Comparison of ENCODE assay signal across 10 cellular contexts in genomic region chr1:197358959-197359358, GRCh38.
"Had no signal": no experiment of that assay in that cellular context is flagged by ENCODE, and none has a peak within 500 bp of the region (broad histone marks: within the 10 kb centered on the region; RNA-seq: fewer than 3 reads in every experiment).

No MANE protein-coding gene starts in this region.

- H3K4me2 ChIP-seq: GM23338 had no signal

- H3K4me3 ChIP-seq: GM23248, GM23338, HAP-1 had no signal

- H3K27ac ChIP-seq: GM23248 had no signal

- H2AFZ ChIP-seq: GM23338 had no signal

- H3K4me1 ChIP-seq: HAP-1 had no signal

- DNase-seq: GM23248, GOT3, H7, H9, HCEC 1CT, HFFc6 had no signal

- H3K36me3 ChIP-seq: HAP-1 had no signal

- FAIRE-seq: H1 had no signal

- ATAC-seq: GM23338, HCT116 had no signal

- H3K9ac ChIP-seq: GM23248 had no signal

- H3K9me3 ChIP-seq: HAP-1 had no signal
